ENCODE assay signal across 19 cellular contexts in genomic region chr4:152072001-152072485, GRCh38.
DNase-seq lines count a peak whose midpoint lies in the region; ATAC-seq, FAIRE-seq and TF ChIP-seq lines count a peak whose summit lies in the region.
"Had no signal": no experiment of that assay in that cellular context is flagged by ENCODE, and none has a peak within 500 bp of the region (broad histone marks: within the 10 kb centered on the region; RNA-seq: fewer than 3 reads in every experiment).

No MANE protein-coding gene starts in this region.

- ATAC-seq in HG02884 (IDR thresholded peaks at IDR 0.05; ENCODE audit: unreplicated experiment) = no peak
- no peak for ATAC-seq in HG02678 (IDR thresholded peaks at IDR 0.05; ENCODE audit: unreplicated experiment)
- no peak for ATAC-seq in activated CD4-positive, CD25-positive, alpha-beta regulatory T cell treated with anti-CD3 and anti-CD28 coated beads, Interleukin-2, amount 50 U/mL, for 24 hours
- ATAC-seq: activated T-helper 17 cell treated with anti-CD3 and anti-CD28 coated beads, Interleukin-2, amount 50 U/mL, for 72 hours had no signal

- peaks cover 17% of the 10 kb centered on the region for H3K27me3 Mint-ChIP-seq in astrocyte (ENCODE audit: low read depth, unreplicated experiment)
- peaks cover 24% of the 10 kb centered on the region for H3K27me3 Mint-ChIP-seq in type B pancreatic cell
- H3K27me3 Mint-ChIP-seq: activated T-helper 17 cell treated with anti-CD3 and anti-CD28 coated beads, Interleukin-2, amount 50 U/mL, for 72 hours had no signal

- DNase-seq in NCI-H82 (lab: John Stamatoyannopoulos, UW) = peak; percentile 10
- no peak for DNase-seq in NCI-H82 treated with DMSO at 0.1 percent for 48 hours (lab: John Stamatoyannopoulos, UW; ENCODE audit: unreplicated experiment)
- DNase-seq in astrocyte (ENCODE audit: low read depth) = no peak
- DNase-seq in kidney epithelial cell (ENCODE audit: low read depth) = peak; percentile 50
- no peak for DNase-seq in type B pancreatic cell (ENCODE audit: extremely low spot score, unreplicated experiment)
- DNase-seq: 8988T; activated CD4-positive, CD25-positive, alpha-beta regulatory T cell; cerebellar nuclear complex; DMS53; NCI-H187 treated with DMSO at 0.1 percent for 48 hours; NCI-H446 treated with DMSO at 0.1 percent for 48 hours; SJCRH30; stimulated activated CD4-positive, alpha-beta T cell treated with anti-CD3 and anti-CD28 coated beads, Interleukin-4, amount 100 ng/mL, for 4 hours; stimulated activated CD8-positive, alpha-beta memory T cell treated with anti-CD3 and anti-CD28 coated beads, Interleukin-4, amount 100 ng/mL, for 48 hours had no signal

- H2AFZ ChIP-seq in astrocyte (ENCODE audit: low read depth, low read length) = peak overlapping the region; percentile 50

- H3K9ac ChIP-seq in astrocyte (ENCODE audit: low read length) = no peak overlapping the region

- H3K4me3 ChIP-seq in astrocyte (ENCODE audit: insufficient read depth, low read depth, low read length) (no peak overlapping the region), kidney epithelial cell (ENCODE audit: low read depth, low read length) (no peak overlapping the region)
- H3K4me3 ChIP-seq: SJCRH30, smooth muscle cell had no signal

- H4K20me1 ChIP-seq in astrocyte (ENCODE audit: insufficient read depth, low read length) = no peaks in the 10 kb centered on the region

- H3K9me3 Mint-ChIP-seq in astrocyte (ENCODE audit: unreplicated experiment) = peaks cover 6% of the 10 kb centered on the region
- H3K9me3 Mint-ChIP-seq in type B pancreatic cell = no peaks in the 10 kb centered on the region

- H3K36me3 Mint-ChIP-seq in astrocyte (ENCODE audit: low read depth, unreplicated experiment) (no peaks in the 10 kb centered on the region), type B pancreatic cell (no peaks in the 10 kb centered on the region)

- peaks cover 5% of the 10 kb centered on the region for H3K27me3 ChIP-seq in astrocyte (ENCODE audit: insufficient read depth, low read length)
- peaks cover 2% of the 10 kb centered on the region for H3K27me3 ChIP-seq in kidney epithelial cell (ENCODE audit: control insufficient read depth, insufficient read depth, low read length)
- H3K27me3 ChIP-seq: SJCRH30 had no signal

- TF ChIP-seq CTCF in astrocyte (IDR thresholded peaks at IDR 0.05; ENCODE audit: insufficient read depth, low read depth, low read length) (no peak), kidney epithelial cell (IDR thresholded peaks at IDR 0.05; ENCODE audit: insufficient read depth, low read length, poor library complexity, severe bottlenecking) (no peak), type B pancreatic cell (conservative IDR thresholded peaks at IDR 0.05) (no peak)

- H3K27ac Mint-ChIP-seq in astrocyte (ENCODE audit: unreplicated experiment) (peak overlapping the region; percentile 47), type B pancreatic cell (peak overlapping the region; percentile 62)
- H3K27ac Mint-ChIP-seq: activated T-helper 17 cell treated with anti-CD3 and anti-CD28 coated beads, Interleukin-2, amount 50 U/mL, for 72 hours had no signal

- no peaks in the 10 kb centered on the region for H3K9me3 ChIP-seq in astrocyte (ENCODE audit: insufficient read depth, low read depth, low read length)
- H3K9me3 ChIP-seq: SJCRH30 had no signal

- H3K27ac ChIP-seq in astrocyte (ENCODE audit: low read depth, low read length) = no peak overlapping the region
- H3K27ac ChIP-seq: SJCRH30 had no signal

- H3K4me1 Mint-ChIP-seq in astrocyte (ENCODE audit: low read depth, unreplicated experiment) (peaks cover 22% of the 10 kb centered on the region), type B pancreatic cell (ENCODE audit: unreplicated experiment) (peaks cover 28% of the 10 kb centered on the region)

- no peak for FAIRE-seq in astrocyte (lab: Jason Lieb, UNC)

- H3K79me2 ChIP-seq in astrocyte (ENCODE audit: insufficient read depth, low read length) = no peaks in the 10 kb centered on the region

- no peak overlapping the region for H3K4me2 ChIP-seq in astrocyte (ENCODE audit: low read length)
- H3K4me2 ChIP-seq: smooth muscle cell had no signal

- H3K4me1 ChIP-seq in astrocyte (ENCODE audit: insufficient read depth, low read length) = no peaks in the 10 kb centered on the region
- H3K4me1 ChIP-seq: SJCRH30 had no signal

- H3K4me3 Mint-ChIP-seq in astrocyte (ENCODE audit: unreplicated experiment) (no peak overlapping the region), type B pancreatic cell (no peak overlapping the region)
- H3K4me3 Mint-ChIP-seq: activated T-helper 17 cell treated with anti-CD3 and anti-CD28 coated beads, Interleukin-2, amount 50 U/mL, for 72 hours had no signal

- no peaks in the 10 kb centered on the region for H3K36me3 ChIP-seq in astrocyte (ENCODE audit: insufficient read depth, low read length)
- no peaks in the 10 kb centered on the region for H3K36me3 ChIP-seq in kidney epithelial cell (ENCODE audit: control insufficient read depth, insufficient read depth, low read length)
- H3K36me3 ChIP-seq: SJCRH30 had no signal

Comparison
In these comparisons a context has a peak if more than half of its experiments do, and no peak if none do; other contexts are left out.
1. DNase-seq: peak in NCI-H82 (single experiment) and kidney epithelial cell (single experiment); none in NCI-H82 treated with DMSO at 0.1 percent for 48 hours (single experiment), astrocyte (single experiment) and type B pancreatic cell (single experiment).